17 cellular contexts compared by ENCODE assay signal in the genomic region with DNA sequence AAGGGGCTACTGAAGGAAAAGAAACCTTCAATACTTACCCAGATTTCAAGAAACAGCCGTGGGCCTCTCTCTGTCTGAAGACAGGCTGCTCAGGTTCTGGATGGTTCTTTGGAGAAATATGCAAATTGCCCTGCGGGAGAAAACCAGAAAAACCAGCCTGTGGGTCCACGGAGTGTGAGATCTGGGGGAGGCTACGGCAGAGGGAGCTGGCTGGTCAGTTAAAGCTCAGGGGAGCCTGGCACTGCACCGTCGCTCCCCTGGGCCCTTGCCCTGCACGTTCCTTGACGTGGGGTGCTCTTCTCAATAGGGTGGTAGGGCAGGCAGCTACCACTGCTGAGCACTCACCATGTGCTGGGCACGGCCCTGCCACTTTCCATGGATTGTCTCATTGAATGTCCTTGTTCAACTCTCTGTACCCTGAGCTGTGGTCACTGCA. TPM values are rescaled to one million over a fixed set of nuclear protein-coding genes. Genes with fewer than 3 reads are reported as not detected.
DNase-seq lines count a peak whose midpoint lies in the region; ATAC-seq and TF ChIP-seq lines count a peak whose summit lies in the region.
"Had no signal": no experiment of that assay in that cellular context is flagged by ENCODE, and none has a peak within 500 bp of the region (broad histone marks: within the 10 kb centered on the region; RNA-seq: fewer than 3 reads in every experiment).

No MANE protein-coding gene starts in this region.

- intact Hi-C loops in mucosa of descending colon (cut with DNase I, micrococcal nuclease), result no loop called here

- DNase-seq in epithelial cell of esophagus (ENCODE audit: low read depth), result peak; percentile 76
- DNase-seq in mucosa of descending colon, result peak in 1 of 3 donors; percentile 46
- DNase-seq in activated CD4-positive, alpha-beta T cell treated with anti-CD3 and anti-CD28 coated beads, Interleukin-2, amount 50 U/mL, for 4 hours, result no peak
- DNase-seq in GM13976 (ENCODE audit: low spot score), result no peak
- no peak for DNase-seq in central memory CD4-positive, alpha-beta T cell
- DNase-seq in NOMO-1 treated with DMSO at 0.1 percent for 48 hours (lab: John Stamatoyannopoulos, UW; ENCODE audit: unreplicated experiment), result no peak
- DNase-seq: activated CD4-positive, alpha-beta T cell treated with anti-CD3 and anti-CD28 coated beads, Interleukin-2, amount 50 U/mL, for 48 hours; activated T-cell treated with anti-CD3 and anti-CD28 coated beads, Interleukin-2, amount 50 U/mL, for 72 hours; COR-L47; effector CD8-positive, alpha-beta T cell; Karpas-422; stimulated activated CD4-positive, alpha-beta T cell treated with anti-CD3 and anti-CD28 coated beads, Interleukin-12 subunit alpha, Interleukin-12 subunit beta, amount 100 ng/mL, for 4 hours; stimulated activated naive CD8-positive, alpha-beta T cell treated with anti-CD3 and anti-CD28 coated beads, Interleukin-15, Interleukin-2, amounts not matched to agents 100 U/mL and 50 U/mL, for 24 hours had no signal

- peak; percentile 60 for ATAC-seq in mucosa of descending colon
- ATAC-seq: activated T-cell treated with anti-CD3 and anti-CD28 coated beads, Interleukin-2, amount 50 U/mL, for 72 hours; SK-N-SH treated with all-trans-retinoic acid at 6 μM for 48 hours; stimulated activated naive CD8-positive, alpha-beta T cell treated with anti-CD3 and anti-CD28 coated beads, Interleukin-15, Interleukin-2, amounts not matched to agents 100 U/mL and 50 U/mL, for 24 hours had no signal

- peak overlapping the region in 4 of 11 experiments; percentile 1 to 58 (median 26); a peak in 6 of 22 replicates for H3K27ac ChIP-seq in BLaER1 treated with 17β-estradiol and CSF1 and Interleukin-3, amounts not matched to agents 10 nM and 100 nM
- H3K27ac ChIP-seq in HUES64 (ENCODE audit: low read depth, low read length), result no peak overlapping the region

- peaks cover 15 to 48% (median 32%) of the 10 kb centered on the region in 11 experiments for H3K36me3 ChIP-seq in BLaER1 treated with 17β-estradiol and CSF1 and Interleukin-3, amounts not matched to agents 10 nM and 100 nM
- H3K36me3 ChIP-seq in HUES64 (ENCODE audit: insufficient read depth, low read length), result no peaks in the 10 kb centered on the region
- no peaks in the 10 kb centered on the region for H3K36me3 ChIP-seq in mucosa of descending colon (ENCODE audit: low read depth)

- H3K4me3 ChIP-seq in BLaER1 treated with 17β-estradiol and CSF1 and Interleukin-3, amounts not matched to agents 10 nM and 100 nM, result no peak overlapping the region
- peak overlapping the region; percentile 5; the same call in 1 of the 2 replicates for H3K4me3 ChIP-seq in HUES64 (ENCODE audit: low read length)
- no peak overlapping the region for H3K4me3 ChIP-seq in epithelial cell of esophagus (ENCODE audit: low read length)
- no peak overlapping the region for H3K4me3 ChIP-seq in mucosa of descending colon

- H3K4me1 ChIP-seq in BLaER1 treated with 17β-estradiol and CSF1 and Interleukin-3, amounts not matched to agents 10 nM and 100 nM, result peaks cover 14 to 54% (median 39%) of the 10 kb centered on the region in 10 experiments
- H3K4me1 ChIP-seq in HUES64 (ENCODE audit: insufficient read depth, low read length), result peaks cover 15% of the 10 kb centered on the region
- no peaks in the 10 kb centered on the region for H3K4me1 ChIP-seq in mucosa of descending colon (ENCODE audit: low read depth)

- H4K20me1 ChIP-seq in BLaER1 treated with 17β-estradiol and CSF1 and Interleukin-3, amounts not matched to agents 10 nM and 100 nM, result no peaks in the 10 kb centered on the region

- peaks cover 15 to 21% (median 17%) of the 10 kb centered on the region in 11 experiments for H3K9me3 ChIP-seq in BLaER1 treated with 17β-estradiol and CSF1 and Interleukin-3, amounts not matched to agents 10 nM and 100 nM (replicated peaks in 1 of 11)
- H3K9me3 ChIP-seq in HUES64 (ENCODE audit: insufficient read depth, low read depth, low read length) (no peaks in the 10 kb centered on the region), mucosa of descending colon (no peaks in the 10 kb centered on the region)

- peak overlapping the region in 1 of 11 experiments; percentile 2; a peak in 1 of 22 replicates for H3K9ac ChIP-seq in BLaER1 treated with 17β-estradiol and CSF1 and Interleukin-3, amounts not matched to agents 10 nM and 100 nM
- H3K9ac ChIP-seq in HUES64 (ENCODE audit: low read depth, low read length), result no peak overlapping the region

- H3K4me2 ChIP-seq in BLaER1 treated with 17β-estradiol and CSF1 and Interleukin-3, amounts not matched to agents 10 nM and 100 nM, result peak overlapping the region; percentile 22 to 87 (median 63); a peak in 21 of 22 replicates

- H3K27me3 ChIP-seq in BLaER1 treated with 17β-estradiol and CSF1 and Interleukin-3, amounts not matched to agents 10 nM and 100 nM, result no peaks in the 10 kb centered on the region
- peaks cover 41% of the 10 kb centered on the region for H3K27me3 ChIP-seq in HUES64 (ENCODE audit: insufficient read depth, low read length)

- WGBS in HUES64, result 54% methylated on average over 9 of the region's 9 CpGs

- TF ChIP-seq CTCF in epithelial cell of esophagus (IDR thresholded peaks at IDR 0.05; ENCODE audit: insufficient read depth, low read depth, low read length, missing control alignments) (no peak), mucosa of descending colon (IDR thresholded peaks at IDR 0.05) (no peak), GM13976 (IDR thresholded peaks at IDR 0.05; ENCODE audit: borderline replicate concordance, control extremely low read depth, extremely low read depth, insufficient read depth, missing control alignments) (no peak)

- in situ Hi-C loops in GM13976 (cut with MboI; ENCODE audit: low sequenced_read_pairs, unreplicated experiment), result no loop called here

RNA-seq across cellular contexts. Expression of a gene that starts 12.7 kb away (rescaled TPM):
- 2.0 TPM for polyA plus RNA-seq in HUES64 (2013, experiment 1 of 2)
- polyA plus RNA-seq in HUES64 (2013, experiment 2 of 2), result 1.3 TPM
- total RNA-seq in mucosa of descending colon, result 10 to 100 TPM; 27.9 to 42.8 (median 31.9) TPM

RNA-seq across cellular contexts. Expression of a gene that starts 28.1 kb away (rescaled TPM):
- not detected for polyA plus RNA-seq in HUES64 (2013, experiment 1 of 2)
- polyA plus RNA-seq in HUES64 (2013, experiment 2 of 2), result not detected
- 10 to 100 TPM; 15.1 to 42.6 (median 41.0) TPM for total RNA-seq in mucosa of descending colon
- total RNA-seq: activated T-cell treated with anti-CD3 and anti-CD28 coated beads, Interleukin-2, amount 50 U/mL, for 72 hours; cardiac septum had no signal
